In the genomic region with DNA sequence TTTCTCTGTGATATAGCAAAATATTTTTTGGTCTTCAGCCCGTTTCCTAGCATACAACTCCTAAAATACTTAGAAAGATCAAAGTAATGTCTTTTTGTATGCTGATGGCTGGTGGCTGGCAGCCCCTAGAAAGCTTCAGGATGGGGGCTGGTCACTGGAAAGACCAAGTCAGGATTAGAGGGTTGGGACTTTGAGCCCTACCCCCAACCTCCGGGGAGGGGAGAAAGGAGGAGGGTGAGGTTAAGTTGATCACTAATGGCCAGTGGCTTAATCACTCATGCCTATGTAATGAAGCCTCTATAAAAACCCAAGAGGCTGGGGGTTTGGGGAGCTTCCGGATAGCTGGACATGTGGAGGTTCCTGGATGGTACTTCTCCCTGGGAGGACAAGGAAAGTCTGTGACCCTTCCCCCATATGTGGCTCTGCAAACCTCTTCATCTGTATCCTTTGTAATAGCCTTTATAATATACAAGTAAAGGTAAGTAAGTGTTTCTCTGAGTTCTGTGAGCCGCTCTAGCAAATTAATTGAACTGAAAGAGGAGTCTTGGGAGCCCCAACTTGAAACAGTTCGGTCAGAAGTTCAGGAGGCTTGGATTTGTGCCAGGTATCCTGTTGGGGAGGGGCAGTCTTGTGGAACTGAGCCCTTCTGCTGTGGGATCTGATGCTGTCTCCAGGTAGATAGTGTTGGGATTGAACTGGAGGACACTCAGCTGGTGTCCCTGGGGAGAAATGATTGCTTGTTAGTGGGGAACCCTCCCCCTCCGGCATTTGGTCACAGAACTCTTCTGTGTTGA, we compare ENCODE assay signal across 1 cellular context.
TF ChIP-seq lines count a peak whose summit lies in the region.

No MANE protein-coding gene starts in this region.

TF ChIP-seq in GM12878, 131 proteins besides CTCF, POLR2A, EP300 and RAD21:
- TF ChIP-seq IKZF2 (IDR thresholded peaks at IDR 0.05), result 0 out of 4 replicates have a peak, but pooled peaks of 1 of the 2 experiments have one; percentile 18
- no peak for TF ChIP-seq SUZ12 (IDR thresholded peaks at IDR 0.05; ENCODE audit: unreplicated experiment)
- peak; percentile 52 for TF ChIP-seq MEF2B (IDR thresholded peaks at IDR 0.05; ENCODE audit: partially characterized antibody, poor library complexity, severe bottlenecking)
